Comparison of ENCODE assay signal across 28 cellular contexts in the genomic region with DNA sequence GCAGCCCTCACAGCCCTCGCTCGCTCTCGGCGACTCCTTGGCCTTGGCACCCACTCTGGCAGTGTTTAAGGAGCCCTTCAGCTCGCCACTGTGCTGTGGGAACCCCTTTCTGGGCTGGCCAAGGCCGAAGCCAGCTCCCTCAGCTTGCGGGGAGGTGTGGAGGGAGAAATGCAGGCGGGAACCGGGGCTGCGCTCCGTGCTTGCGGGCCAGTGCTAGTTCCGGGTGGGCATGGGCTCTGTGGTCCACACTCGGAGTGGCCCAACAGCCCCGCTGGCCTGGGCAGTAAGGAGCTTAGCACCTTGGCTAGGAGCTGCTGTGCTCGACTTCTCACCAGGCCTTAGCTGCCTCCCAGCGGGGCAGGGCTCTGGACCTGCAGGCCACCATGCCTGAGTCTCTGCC.
"Had no signal": no experiment of that assay in that cellular context is flagged by ENCODE, and none has a peak within 500 bp of the region (broad histone marks: within the 10 kb centered on the region; RNA-seq: fewer than 3 reads in every experiment).

No MANE protein-coding gene starts in this region.

- H3K27me3 Mint-ChIP-seq: naive B cell; natural killer cell treated with Interleukin-12 subunit alpha and Interleukin-12 subunit beta and Interleukin-15 and Interleukin-18, amount 100 ng/mL, for 72 hours; progenitor cell of endocrine pancreas; type B pancreatic cell had no signal

- H3K9me3 Mint-ChIP-seq: neural crest cell had no signal

- H3K4me3 Mint-ChIP-seq: naive B cell; naive thymus-derived CD8-positive, alpha-beta T cell; natural killer cell treated with Interleukin-12 subunit alpha and Interleukin-12 subunit beta and Interleukin-15 and Interleukin-18, amount 100 ng/mL, for 72 hours; nephron progenitor cell; neural crest cell; stimulated activated effector memory CD8-positive, alpha-beta T cell treated with anti-CD3 and anti-CD28 coated beads, Interleukin-12 subunit alpha, Interleukin-12 subunit beta, amount 100 ng/mL, for 72 hours; stimulated activated naive CD8-positive, alpha-beta T cell treated with anti-CD3 and anti-CD28 coated beads, Interleukin-15, Interleukin-2, amounts not matched to agents 100 ng/mL and 50 ng/mL, for 24 hours; type B pancreatic cell had no signal

- H2AFZ ChIP-seq: parathyroid adenoma had no signal

- H3K27me3 ChIP-seq: ovary, stomach, thyroid gland, tibial nerve, upper lobe of right lung, uterus had no signal

- H3K4me1 ChIP-seq: parathyroid adenoma, psoas muscle, stomach, thyroid gland, uterus had no signal

- H3K36me3 ChIP-seq: ovary, stomach, thoracic aorta, thyroid gland, tibial nerve, upper lobe of right lung, uterus had no signal

- H3K4me1 Mint-ChIP-seq: naive B cell; naive thymus-derived CD8-positive, alpha-beta T cell; nephron progenitor cell; neural crest cell; stimulated activated effector memory CD8-positive, alpha-beta T cell treated with anti-CD3 and anti-CD28 coated beads, Interleukin-12 subunit alpha, Interleukin-12 subunit beta, amount 100 ng/mL, for 72 hours had no signal

- DNase-seq: naive B cell; nephron progenitor cell; occipital lobe; ovary; psoas muscle; right cardiac atrium; stimulated activated CD4-positive, alpha-beta T cell treated with anti-CD3 and anti-CD28 coated beads, Interleukin-15, amount 100 ng/mL, for 24 hours; stimulated activated CD4-positive, alpha-beta T cell treated with anti-CD3 and anti-CD28 coated beads, Interleukin-2, amount 100 ng/mL, for 24 hours; stimulated activated CD4-positive, alpha-beta T cell treated with anti-CD3 and anti-CD28 coated beads, Interleukin-2, amount 100 ng/mL, for 48 hours; stimulated activated CD4-positive, alpha-beta T cell treated with anti-CD3 and anti-CD28 coated beads, Interleukin-4, amount 100 ng/mL, for 24 hours; stimulated activated naive CD4-positive, alpha-beta T cell; stomach; thyroid gland; upper lobe of right lung; uterus had no signal

- H3K4me3 ChIP-seq: ovary, psoas muscle, skin epidermis, smooth muscle cell, stomach, thoracic aorta, thyroid gland, tibial nerve, upper lobe of right lung, uterus had no signal

- ATAC-seq: naive thymus-derived CD8-positive, alpha-beta T cell; natural killer cell treated with Interleukin-12 subunit alpha and Interleukin-12 subunit beta and Interleukin-15 and Interleukin-18, amount 100 ng/mL, for 72 hours; psoas muscle; right cardiac atrium; sciatic nerve; stimulated activated effector memory CD8-positive, alpha-beta T cell treated with anti-CD3 and anti-CD28 coated beads, Interleukin-12 subunit alpha, Interleukin-12 subunit beta, amount 100 ng/mL, for 72 hours; upper lobe of right lung had no signal

- H3K79me2 ChIP-seq: parathyroid adenoma had no signal

- H3K36me3 Mint-ChIP-seq: naive B cell; naive thymus-derived CD8-positive, alpha-beta T cell; natural killer cell treated with Interleukin-12 subunit alpha and Interleukin-12 subunit beta and Interleukin-15 and Interleukin-18, amount 100 ng/mL, for 72 hours; stimulated activated effector memory CD8-positive, alpha-beta T cell treated with anti-CD3 and anti-CD28 coated beads, Interleukin-12 subunit alpha, Interleukin-12 subunit beta, amount 100 ng/mL, for 72 hours; type B pancreatic cell had no signal

- H3K4me2 ChIP-seq: smooth muscle cell had no signal

- H3K27ac Mint-ChIP-seq: naive B cell; naive thymus-derived CD8-positive, alpha-beta T cell; natural killer cell treated with Interleukin-12 subunit alpha and Interleukin-12 subunit beta and Interleukin-15 and Interleukin-18, amount 100 ng/mL, for 72 hours; nephron progenitor cell; progenitor cell of endocrine pancreas; stimulated activated effector memory CD8-positive, alpha-beta T cell treated with anti-CD3 and anti-CD28 coated beads, Interleukin-12 subunit alpha, Interleukin-12 subunit beta, amount 100 ng/mL, for 72 hours; stimulated activated naive CD8-positive, alpha-beta T cell treated with anti-CD3 and anti-CD28 coated beads, Interleukin-15, Interleukin-2, amounts not matched to agents 100 ng/mL and 50 ng/mL, for 24 hours; type B pancreatic cell had no signal

- H3K9ac ChIP-seq: parathyroid adenoma had no signal

- H3K27ac ChIP-seq: ovary, parathyroid adenoma, psoas muscle, skin epidermis, stomach, thoracic aorta, thyroid gland, upper lobe of right lung, uterus had no signal

- H3K9me3 ChIP-seq: ovary, psoas muscle, thoracic aorta, thyroid gland, tibial nerve had no signal
